18 cellular contexts compared by ENCODE assay signal in the genomic region with DNA sequence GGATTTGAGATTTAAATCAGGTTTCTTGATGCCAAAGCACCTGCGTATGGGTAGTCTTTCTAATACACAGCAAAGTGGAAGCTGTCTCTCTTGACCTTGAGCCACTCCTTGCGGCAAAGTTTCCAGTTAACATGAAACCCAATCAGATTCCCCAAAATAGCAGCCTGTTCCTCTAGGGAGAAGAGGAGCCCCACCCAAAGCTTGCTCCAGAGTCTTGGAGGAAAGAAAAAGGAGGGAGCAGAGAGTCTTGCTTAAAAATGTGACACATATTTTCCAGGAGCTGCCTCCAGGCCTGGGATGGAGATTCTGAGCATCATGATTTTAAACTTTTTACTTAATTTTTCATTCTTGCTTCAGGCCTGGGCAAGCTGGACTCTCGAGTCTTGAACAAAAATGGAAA.
"Had no signal": no experiment of that assay in that cellular context is flagged by ENCODE, and none has a peak within 500 bp of the region (broad histone marks: within the 10 kb centered on the region; RNA-seq: fewer than 3 reads in every experiment).

No MANE protein-coding gene starts in this region.

- H3K4me3 ChIP-seq: spleen, upper lobe of left lung had no signal

- ATAC-seq: activated CD4-positive, alpha-beta T cell treated with anti-CD3 and anti-CD28 coated beads for 36 hours; activated CD8-positive, alpha-beta T cell treated with anti-CD3 and anti-CD28 coated beads, Interleukin-2, amount 10 ng/mL, durations not matched to agents 7 days and 5 days; activated naive CD8-positive, alpha-beta T cell treated with anti-CD3 and anti-CD28 coated beads, Interleukin-2, amount 50 U/mL, for 24 hours; stimulated activated naive B cell treated with anti-CD40 and anti-IgM and Interleukin-4, amounts not matched to agents 10 μg/mL and 1 μg/mL and 100 μg/mL, for 72 hours; T-cell had no signal

- H3K36me3 ChIP-seq: spleen, upper lobe of left lung had no signal

- H3K27ac Mint-ChIP-seq: activated CD4-positive, alpha-beta T cell treated with anti-CD3 and anti-CD28 coated beads for 36 hours; activated CD8-positive, alpha-beta T cell treated with anti-CD3 and anti-CD28 coated beads, Interleukin-2, amount 10 ng/mL, durations not matched to agents 7 days and 5 days; activated naive CD8-positive, alpha-beta T cell treated with anti-CD3 and anti-CD28 coated beads, Interleukin-2, amount 50 U/mL, for 24 hours; stimulated activated naive B cell treated with anti-CD40 and anti-IgM and Interleukin-4, amounts not matched to agents 10 μg/mL and 1 μg/mL and 100 μg/mL, for 72 hours; T-cell had no signal

- H3K4me1 ChIP-seq: spleen, upper lobe of left lung had no signal

- H3K9me3 Mint-ChIP-seq: activated naive CD8-positive, alpha-beta T cell treated with anti-CD3 and anti-CD28 coated beads, Interleukin-2, amount 50 U/mL, for 24 hours had no signal

- H3K27ac ChIP-seq: spleen, upper lobe of left lung, VCaP had no signal

- DNase-seq: activated CD4-positive, alpha-beta T cell treated with anti-CD3 and anti-CD28 coated beads for 36 hours; activated CD8-positive, alpha-beta memory T cell treated with anti-CD3 and anti-CD28 coated beads, Interleukin-2, amount 50 U/mL, for 48 hours; activated CD8-positive, alpha-beta T cell treated with anti-CD3 and anti-CD28 coated beads, Interleukin-2, amount 10 ng/mL, durations not matched to agents 7 days and 5 days; activated naive CD4-positive, alpha-beta T cell; activated naive CD8-positive, alpha-beta T cell treated with anti-CD3 and anti-CD28 coated beads, Interleukin-2, amount 50 U/mL, for 24 hours; caudate nucleus; cortex of kidney; effector memory CD4-positive, alpha-beta T cell; head of caudate nucleus; islet precursor cell; spleen; stimulated activated CD4-positive, alpha-beta T cell treated with anti-CD3 and anti-CD28 coated beads, Interleukin-2, amount 100 ng/mL, for 24 hours; stimulated activated naive B cell treated with anti-CD40 and anti-IgM and Interleukin-4, amounts not matched to agents 10 μg/mL and 1 μg/mL and 100 μg/mL, for 72 hours; substantia nigra; T-cell; T1000; upper lobe of left lung had no signal

- H3K36me3 Mint-ChIP-seq: stimulated activated naive B cell treated with anti-CD40 and anti-IgM and Interleukin-4, amounts not matched to agents 10 μg/mL and 1 μg/mL and 100 μg/mL, for 72 hours; T-cell had no signal

- H3K4me3 Mint-ChIP-seq: activated CD4-positive, alpha-beta T cell treated with anti-CD3 and anti-CD28 coated beads for 36 hours; activated CD8-positive, alpha-beta T cell treated with anti-CD3 and anti-CD28 coated beads, Interleukin-2, amount 10 ng/mL, durations not matched to agents 7 days and 5 days; activated naive CD8-positive, alpha-beta T cell treated with anti-CD3 and anti-CD28 coated beads, Interleukin-2, amount 50 U/mL, for 24 hours; stimulated activated naive B cell treated with anti-CD40 and anti-IgM and Interleukin-4, amounts not matched to agents 10 μg/mL and 1 μg/mL and 100 μg/mL, for 72 hours; T-cell had no signal

- H3K27me3 ChIP-seq: upper lobe of left lung had no signal

- H3K9me3 ChIP-seq: upper lobe of left lung had no signal

- H3K4me1 Mint-ChIP-seq: activated CD4-positive, alpha-beta T cell treated with anti-CD3 and anti-CD28 coated beads for 36 hours; activated naive CD8-positive, alpha-beta T cell treated with anti-CD3 and anti-CD28 coated beads, Interleukin-2, amount 50 U/mL, for 24 hours; stimulated activated naive B cell treated with anti-CD40 and anti-IgM and Interleukin-4, amounts not matched to agents 10 μg/mL and 1 μg/mL and 100 μg/mL, for 72 hours; T-cell had no signal
